Comparison of ENCODE assay signal across 1 cellular context in genomic region chr11:67505605-67506396, GRCh38.
TF ChIP-seq lines count a peak whose summit lies in the region.

No MANE protein-coding gene starts in this region.

TF ChIP-seq in HepG2, 621 proteins besides CTCF, POLR2A, EP300 and RAD21 (continued from another document and continues in another):
- TF ChIP-seq IRF9 (CRISPR knock-in tag; IDR thresholded peaks at IDR 0.05; ENCODE audit: borderline replicate concordance) (peak; percentile 71; the same call in 1 of the 2 replicates), ZNF256 (CRISPR knock-in tag; conservative IDR thresholded peaks at IDR 0.05) (no peak), TBX2 (CRISPR knock-in tag; IDR thresholded peaks at IDR 0.05; ENCODE audit: borderline replicate concordance) (peak; percentile 46; the same call in 1 of the 2 replicates), GMEB1 (CRISPR knock-in tag; IDR thresholded peaks at IDR 0.05; ENCODE audit: borderline replicate concordance) (peak; percentile 54), ARID4A (CRISPR knock-in tag; IDR thresholded peaks at IDR 0.05; ENCODE audit: borderline replicate concordance) (peak; percentile 72; the same call in 1 of the 2 replicates), NFATC3 (CRISPR knock-in tag; IDR thresholded peaks at IDR 0.05) (0 out of 2 replicates have a peak, but pooled peaks have one; percentile 80), HIC2 (CRISPR knock-in tag; IDR thresholded peaks at IDR 0.05; ENCODE audit: low read depth) (peak; percentile 97), MAZ (IDR thresholded peaks at IDR 0.05; ENCODE audit: borderline replicate concordance, low read depth, low read length) (no peak), MAZ (CRISPR knock-in tag; IDR thresholded peaks at IDR 0.05; ENCODE audit: low read depth) (0 out of 2 replicates have a peak, but pooled peaks have one; percentile 39), ELF1 (CRISPR knock-in tag; IDR thresholded peaks at IDR 0.05) (peak; percentile 44; the same call in 1 of the 2 replicates), ZNF343 (CRISPR knock-in tag; IDR thresholded peaks at IDR 0.05) (0 out of 2 replicates have a peak, but pooled peaks have one; percentile 61), XRCC5 (optimal IDR thresholded peaks at IDR 0.05; ENCODE audit: low read length) (peak; percentile 61), ZNF788 (CRISPR knock-in tag; IDR thresholded peaks at IDR 0.05; ENCODE audit: borderline replicate concordance) (peak; percentile 81; the same call in 1 of the 2 replicates), NFE2L1 (CRISPR knock-in tag; IDR thresholded peaks at IDR 0.05; ENCODE audit: borderline replicate concordance) (no peak), ZNF563 (CRISPR knock-in tag; IDR thresholded peaks at IDR 0.05) (no peak), REL (CRISPR knock-in tag; conservative IDR thresholded peaks at IDR 0.05) (0 out of 2 replicates have a peak, but pooled peaks have one; percentile 75), HIVEP1 (CRISPR knock-in tag; IDR thresholded peaks at IDR 0.05) (no peak), GTF3A (CRISPR knock-in tag; conservative IDR thresholded peaks at IDR 0.05) (peak; percentile 63; the same call in 1 of the 2 replicates), ZFP36L1 (CRISPR knock-in tag; IDR thresholded peaks at IDR 0.05) (0 out of 2 replicates have a peak, but pooled peaks have one; percentile 43), SMAD3 (CRISPR knock-in tag; IDR thresholded peaks at IDR 0.05) (0 out of 2 replicates have a peak, but pooled peaks have one; percentile 31), KDM5B (CRISPR knock-in tag; IDR thresholded peaks at IDR 0.05; ENCODE audit: borderline replicate concordance) (peak; percentile 75; the same call in 1 of the 2 replicates), AKAP8 (CRISPR knock-in tag; IDR thresholded peaks at IDR 0.05) (0 out of 2 replicates have a peak, but pooled peaks have one; percentile 53), ZNF253 (CRISPR knock-in tag; IDR thresholded peaks at IDR 0.05; ENCODE audit: borderline replicate concordance) (no peak), SMC3 (IDR thresholded peaks at IDR 0.05; ENCODE audit: low read length) (peak; percentile 54; the same call in 1 of the 2 replicates), MED1 (CRISPR knock-in tag; IDR thresholded peaks at IDR 0.05) (peak; percentile 53), ZNF292 (CRISPR knock-in tag; IDR thresholded peaks at IDR 0.05; ENCODE audit: borderline replicate concordance, low read depth) (peak; percentile 59; the same call in 1 of the 2 replicates), GLMP (CRISPR knock-in tag; IDR thresholded peaks at IDR 0.05; ENCODE audit: borderline replicate concordance) (no peak), CBX5 (CRISPR knock-in tag; IDR thresholded peaks at IDR 0.05; ENCODE audit: borderline replicate concordance) (no peak), HNF1B (CRISPR knock-in tag; IDR thresholded peaks at IDR 0.05) (peak; percentile 71), POLR2G (IDR thresholded peaks at IDR 0.05; ENCODE audit: low read depth, low read length) (peak; percentile 34; the same call in 1 of the 2 replicates), KLF11 (CRISPR knock-in tag; IDR thresholded peaks at IDR 0.05) (0 out of 2 replicates have a peak, but pooled peaks have one; percentile 44), NAIF1 (CRISPR knock-in tag; IDR thresholded peaks at IDR 0.05; ENCODE audit: borderline replicate concordance) (no peak), SP5 (CRISPR knock-in tag; IDR thresholded peaks at IDR 0.05; ENCODE audit: borderline replicate concordance, low read depth) (peak; percentile 18; the same call in 1 of the 2 replicates), ZSCAN21 (CRISPR knock-in tag; IDR thresholded peaks at IDR 0.05; ENCODE audit: borderline replicate concordance) (peak; percentile 69; the same call in 1 of the 2 replicates)
- TF ChIP-seq, protein P1, sequence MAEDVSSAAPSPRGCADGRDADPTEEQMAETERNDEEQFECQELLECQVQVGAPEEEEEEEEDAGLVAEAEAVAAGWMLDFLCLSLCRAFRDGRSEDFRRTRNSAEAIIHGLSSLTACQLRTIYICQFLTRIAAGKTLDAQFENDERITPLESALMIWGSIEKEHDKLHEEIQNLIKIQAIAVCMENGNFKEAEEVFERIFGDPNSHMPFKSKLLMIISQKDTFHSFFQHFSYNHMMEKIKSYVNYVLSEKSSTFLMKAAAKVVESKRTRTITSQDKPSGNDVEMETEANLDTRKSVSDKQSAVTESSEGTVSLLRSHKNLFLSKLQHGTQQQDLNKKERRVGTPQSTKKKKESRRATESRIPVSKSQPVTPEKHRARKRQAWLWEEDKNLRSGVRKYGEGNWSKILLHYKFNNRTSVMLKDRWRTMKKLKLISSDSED (CRISPR knock-in tag; IDR thresholded peaks at IDR 0.05), result no peak
- TF ChIP-seq, protein P2, sequence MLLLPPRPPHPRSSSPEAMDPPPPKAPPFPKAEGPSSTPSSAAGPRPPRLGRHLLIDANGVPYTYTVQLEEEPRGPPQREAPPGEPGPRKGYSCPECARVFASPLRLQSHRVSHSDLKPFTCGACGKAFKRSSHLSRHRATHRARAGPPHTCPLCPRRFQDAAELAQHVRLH (CRISPR knock-in tag; IDR thresholded peaks at IDR 0.05; ENCODE audit: borderline replicate concordance, low read depth), result peak; percentile 43; the same call in 1 of the 2 replicates
- TF ChIP-seq, protein P3, sequence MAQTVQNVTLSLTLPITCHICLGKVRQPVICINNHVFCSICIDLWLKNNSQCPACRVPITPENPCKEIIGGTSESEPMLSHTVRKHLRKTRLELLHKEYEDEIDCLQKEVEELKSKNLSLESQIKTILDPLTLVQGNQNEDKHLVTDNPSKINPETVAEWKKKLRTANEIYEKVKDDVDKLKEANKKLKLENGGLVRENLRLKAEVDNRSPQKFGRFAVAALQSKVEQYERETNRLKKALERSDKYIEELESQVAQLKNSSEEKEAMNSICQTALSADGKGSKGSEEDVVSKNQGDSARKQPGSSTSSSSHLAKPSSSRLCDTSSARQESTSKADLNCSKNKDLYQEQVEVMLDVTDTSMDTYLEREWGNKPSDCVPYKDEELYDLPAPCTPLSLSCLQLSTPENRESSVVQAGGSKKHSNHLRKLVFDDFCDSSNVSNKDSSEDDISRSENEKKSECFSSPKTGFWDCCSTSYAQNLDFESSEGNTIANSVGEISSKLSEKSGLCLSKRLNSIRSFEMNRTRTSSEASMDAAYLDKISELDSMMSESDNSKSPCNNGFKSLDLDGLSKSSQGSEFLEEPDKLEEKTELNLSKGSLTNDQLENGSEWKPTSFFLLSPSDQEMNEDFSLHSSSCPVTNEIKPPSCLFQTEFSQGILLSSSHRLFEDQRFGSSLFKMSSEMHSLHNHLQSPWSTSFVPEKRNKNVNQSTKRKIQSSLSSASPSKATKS (CRISPR knock-in tag; IDR thresholded peaks at IDR 0.05), result no peak
- TF ChIP-seq, protein P4, sequence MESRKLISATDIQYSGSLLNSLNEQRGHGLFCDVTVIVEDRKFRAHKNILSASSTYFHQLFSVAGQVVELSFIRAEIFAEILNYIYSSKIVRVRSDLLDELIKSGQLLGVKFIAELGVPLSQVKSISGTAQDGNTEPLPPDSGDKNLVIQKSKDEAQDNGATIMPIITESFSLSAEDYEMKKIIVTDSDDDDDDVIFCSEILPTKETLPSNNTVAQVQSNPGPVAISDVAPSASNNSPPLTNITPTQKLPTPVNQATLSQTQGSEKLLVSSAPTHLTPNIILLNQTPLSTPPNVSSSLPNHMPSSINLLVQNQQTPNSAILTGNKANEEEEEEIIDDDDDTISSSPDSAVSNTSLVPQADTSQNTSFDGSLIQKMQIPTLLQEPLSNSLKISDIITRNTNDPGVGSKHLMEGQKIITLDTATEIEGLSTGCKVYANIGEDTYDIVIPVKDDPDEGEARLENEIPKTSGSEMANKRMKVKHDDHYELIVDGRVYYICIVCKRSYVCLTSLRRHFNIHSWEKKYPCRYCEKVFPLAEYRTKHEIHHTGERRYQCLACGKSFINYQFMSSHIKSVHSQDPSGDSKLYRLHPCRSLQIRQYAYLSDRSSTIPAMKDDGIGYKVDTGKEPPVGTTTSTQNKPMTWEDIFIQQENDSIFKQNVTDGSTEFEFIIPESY (CRISPR knock-in tag; IDR thresholded peaks at IDR 0.05), result peak; percentile 94; the same call in 1 of the 2 replicates
- TF ChIP-seq, protein P5, sequence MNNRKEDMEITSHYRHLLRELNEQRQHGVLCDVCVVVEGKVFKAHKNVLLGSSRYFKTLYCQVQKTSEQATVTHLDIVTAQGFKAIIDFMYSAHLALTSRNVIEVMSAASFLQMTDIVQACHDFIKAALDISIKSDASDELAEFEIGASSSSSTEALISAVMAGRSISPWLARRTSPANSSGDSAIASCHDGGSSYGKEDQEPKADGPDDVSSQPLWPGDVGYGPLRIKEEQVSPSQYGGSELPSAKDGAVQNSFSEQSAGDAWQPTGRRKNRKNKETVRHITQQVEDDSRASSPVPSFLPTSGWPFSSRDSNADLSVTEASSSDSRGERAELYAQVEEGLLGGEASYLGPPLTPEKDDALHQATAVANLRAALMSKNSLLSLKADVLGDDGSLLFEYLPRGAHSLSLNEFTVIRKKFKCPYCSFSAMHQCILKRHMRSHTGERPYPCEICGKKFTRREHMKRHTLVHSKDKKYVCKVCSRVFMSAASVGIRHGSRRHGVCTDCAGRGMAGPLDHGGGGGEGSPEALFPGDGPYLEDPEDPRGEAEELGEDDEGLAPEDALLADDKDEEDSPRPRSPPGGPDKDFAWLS (CRISPR knock-in tag; IDR thresholded peaks at IDR 0.05; ENCODE audit: borderline replicate concordance), result 0 out of 2 replicates have a peak, but pooled peaks have one; percentile 61
